16 cellular contexts compared by ENCODE assay signal in genomic region chrX:16125520-16126149, GRCh38. TPM values are rescaled to one million over a fixed set of nuclear protein-coding genes. Genes with fewer than 3 reads are reported as not detected.
DNase-seq lines count a peak whose midpoint lies in the region; ATAC-seq, FAIRE-seq and TF ChIP-seq lines count a peak whose summit lies in the region.
"Had no signal": no experiment of that assay in that cellular context is flagged by ENCODE, and none has a peak within 500 bp of the region (broad histone marks: within the 10 kb centered on the region; RNA-seq: fewer than 3 reads in every experiment).

No MANE protein-coding gene starts in this region.

- peak overlapping the region; percentile 28 for H3K27ac Mint-ChIP-seq in osteocyte (ENCODE audit: unreplicated experiment)
- H3K27ac Mint-ChIP-seq: activated T-helper 1 cell treated with anti-CD3 and anti-CD28 coated beads, Interleukin-12 subunit alpha, Interleukin-12 subunit beta, Interleukin-2, Interleukin-4 antibody, amounts not matched to agents 30 ng/mL and 10 ng/mL and 1 ng/mL, durations not matched to agents 14 hours and 24 hours and 36 hours; nephron had no signal

- H3K27me3 ChIP-seq in bronchial epithelial cell (ENCODE audit: control insufficient read depth, insufficient read depth, low read length), result no peaks in the 10 kb centered on the region

- no peak for ATAC-seq in HG02763 (IDR thresholded peaks at IDR 0.05; ENCODE audit: unreplicated experiment)
- ATAC-seq: left colon had no signal

- no peak overlapping the region for H3K4me3 ChIP-seq in bronchial epithelial cell (ENCODE audit: low read depth, low read length)

- H3K27me3 Mint-ChIP-seq in osteocyte (ENCODE audit: unreplicated experiment), result no peaks in the 10 kb centered on the region

- H3K36me3 Mint-ChIP-seq in osteocyte (ENCODE audit: unreplicated experiment), result no peaks in the 10 kb centered on the region

- H3K36me3 ChIP-seq in bronchial epithelial cell (ENCODE audit: control insufficient read depth, insufficient read depth, low read length), result no peaks in the 10 kb centered on the region

- peaks cover 36% of the 10 kb centered on the region for H3K4me1 Mint-ChIP-seq in osteocyte (ENCODE audit: unreplicated experiment)

- FAIRE-seq in HTR-8/SVneo (lab: Jason Lieb, UNC), result peak; percentile 36
- FAIRE-seq in bronchial epithelial cell (lab: Jason Lieb, UNC), result peak; percentile 50

- TF ChIP-seq CTCF in bronchial epithelial cell (IDR thresholded peaks at IDR 0.05; ENCODE audit: insufficient read depth, low read length, severe bottlenecking), result no peak
- no peak for TF ChIP-seq CTCF in osteocyte (IDR thresholded peaks at IDR 0.05)

- no peak for DNase-seq in HTR-8/SVneo (ENCODE audit: insufficient read length, low spot score)
- peak; percentile 14 for DNase-seq in NCI-H345 (lab: John Stamatoyannopoulos, UW)
- DNase-seq in bronchial epithelial cell (ENCODE audit: low read depth), result no peak
- no peak for DNase-seq in osteocyte (ENCODE audit: extremely low spot score, unreplicated experiment)
- no peak for DNase-seq in pons (ENCODE audit: low spot score)
- DNase-seq in activated CD8-positive, alpha-beta memory T cell treated with anti-CD3 and anti-CD28 coated beads for 24 hours, result no peak
- DNase-seq: activated CD4-positive, alpha-beta T cell treated with anti-CD3 and anti-CD28 coated beads for 4 hours; amniotic stem cell; foreskin melanocyte; left colon; NK-92 treated with Interleukin-12 subunit alpha and Interleukin-12 subunit beta, amount 100 ng/mL, for 24 hours had no signal

- H3K9me3 Mint-ChIP-seq in osteocyte (ENCODE audit: unreplicated experiment), result no peaks in the 10 kb centered on the region
- H3K9me3 Mint-ChIP-seq: activated T-helper 1 cell treated with anti-CD3 and anti-CD28 coated beads, Interleukin-12 subunit alpha, Interleukin-12 subunit beta, Interleukin-2, Interleukin-4 antibody, amounts not matched to agents 30 ng/mL and 10 ng/mL and 1 ng/mL, durations not matched to agents 14 hours and 24 hours and 36 hours; nephron had no signal

- peak overlapping the region; percentile 60 for H3K4me3 Mint-ChIP-seq in osteocyte (ENCODE audit: unreplicated experiment)
- H3K4me3 Mint-ChIP-seq: activated T-helper 1 cell treated with anti-CD3 and anti-CD28 coated beads, Interleukin-12 subunit alpha, Interleukin-12 subunit beta, Interleukin-2, Interleukin-4 antibody, amounts not matched to agents 30 ng/mL and 10 ng/mL and 1 ng/mL, durations not matched to agents 14 hours and 24 hours and 36 hours; nephron had no signal

RNA-seq across cellular contexts. Expression of gene GRPR, which starts 2.3 kb away (rescaled TPM):
- total RNA-seq in bronchial epithelial cell (not detected in 2 replicates), osteocyte (4.0 and 4.7 TPM in 2 replicates)
- total RNA-seq: activated T-helper 1 cell treated with anti-CD3 and anti-CD28 coated beads, Interleukin-12 subunit alpha, Interleukin-12 subunit beta, Interleukin-2, Interleukin-4 antibody, amounts not matched to agents 30 ng/mL and 10 ng/mL and 1 ng/mL, durations not matched to agents 14 hours and 24 hours and 36 hours had no signal

RNA-seq across cellular contexts. Expression of gene MAGEB17, which starts 41.6 kb away (rescaled TPM):
- total RNA-seq in bronchial epithelial cell (0.26 TPM in 1 of 2 replicates, not detected in the other), osteocyte (not detected in 2 replicates)
- total RNA-seq: activated T-helper 1 cell treated with anti-CD3 and anti-CD28 coated beads, Interleukin-12 subunit alpha, Interleukin-12 subunit beta, Interleukin-2, Interleukin-4 antibody, amounts not matched to agents 30 ng/mL and 10 ng/mL and 1 ng/mL, durations not matched to agents 14 hours and 24 hours and 36 hours; dermis microvascular lymphatic vessel endothelial cell; left colon; M059J had no signal
